Comparison of ENCODE assay signal across 8 cellular contexts in genomic region chr22:31106651-31107205, GRCh38. TPM values are rescaled to one million over a fixed set of nuclear protein-coding genes. Genes with fewer than 3 reads are reported as not detected.
A peak's percentile ranks its signal among the peaks of the same experiment; 100 is the strongest.
DNase-seq lines count a peak whose midpoint lies in the region; ATAC-seq and TF ChIP-seq lines count a peak whose summit lies in the region.

No MANE protein-coding gene starts in this region.

- CTCF ChIA-PET in WTC11 (lab: Charles Lee): interaction anchor here (0.6 to 9.1 kb wide), 32 partner anchors 9 to 343 kb away, joined by 3 to 363 read pairs (median 6); partner anchors contain the start of genes INPP5J, LIMK2, MORC2 and PIK3IP1

- intact Hi-C loops in psoas muscle (cut with DNase I): loop anchor here (5.0 to 10.0 kb wide), 3 partner anchors 41 to 168 kb away; no protein-coding TSS in a partner anchor

- POLR2A ChIA-PET in WTC11 (lab: Charles Lee): interaction anchor here (1.0 to 1.6 kb wide), 3 partner anchors 8 to 34 kb away, joined by 4 to 9 read pairs (median 4); partner anchors contain the start of genes PLA2G3 and SMTN

- H3K4me1 Mint-ChIP-seq in WTC11: peaks cover 18% of the 10 kb centered on the region
- H3K4me1 Mint-ChIP-seq in glutamatergic neuron (ENCODE audit: low read depth, unreplicated experiment): peaks cover 3% of the 10 kb centered on the region

- peak overlapping the region; percentile 76 for H3K4me3 ChIP-seq in psoas muscle

- H3K27me3 ChIP-seq in psoas muscle (ENCODE audit: insufficient read depth in 3 of 3, low read length in 2 of 3): no peaks in the 10 kb centered on the region

- H3K36me3 ChIP-seq in psoas muscle (ENCODE audit: insufficient read depth in 1 of 2, low read depth in 1 of 2): peaks cover 0 to 21% of the 10 kb centered on the region in 2 donors

- H3K9me3 ChIP-seq in psoas muscle: no peaks in the 10 kb centered on the region

- H3K4me3 Mint-ChIP-seq in WTC11 (peak overlapping the region; percentile 74), glutamatergic neuron (ENCODE audit: unreplicated experiment) (peak overlapping the region; percentile 91)

- DNase-seq in EL (peak; percentile 66), WTC11 (ENCODE audit: low spot score) (no peak), glutamatergic neuron (no peak), psoas muscle (no peak), NK-92 (lab: John Stamatoyannopoulos, UW; ENCODE audit: unreplicated experiment) (no peak)

- TF ChIP-seq CTCF in WTC11 (IDR thresholded peaks at IDR 0.05) (no peak), glutamatergic neuron (IDR thresholded peaks at IDR 0.05; ENCODE audit: partially characterized antibody, unreplicated experiment) (no peak), psoas muscle (IDR thresholded peaks at IDR 0.05) (no peak)

- H3K27me3 Mint-ChIP-seq in WTC11 (ENCODE audit: low read depth) (peaks cover 48% of the 10 kb centered on the region), glutamatergic neuron (ENCODE audit: unreplicated experiment) (peaks cover 14% of the 10 kb centered on the region)

- H3K9me3 Mint-ChIP-seq in WTC11 (no peaks in the 10 kb centered on the region), glutamatergic neuron (ENCODE audit: unreplicated experiment) (peaks cover 9% of the 10 kb centered on the region)

- H3K36me3 Mint-ChIP-seq in WTC11 (no peaks in the 10 kb centered on the region; the same call in 1 of the 2 replicates), glutamatergic neuron (ENCODE audit: unreplicated experiment) (no peaks in the 10 kb centered on the region)

- WGBS in psoas muscle, 3 donors: 40 to 54% (median 46%) methylated on average over 18 of the region's 18 CpGs

- ATAC-seq in WTC11 (no peak), psoas muscle (peak; percentile 2 to 15 (median 8)), HG03565 (IDR thresholded peaks at IDR 0.05; ENCODE audit: unreplicated experiment) (no peak), GM18861 (IDR thresholded peaks at IDR 0.05; ENCODE audit: unreplicated experiment) (no peak), HG03378 (IDR thresholded peaks at IDR 0.05; ENCODE audit: unreplicated experiment) (no peak)

- H3K27ac ChIP-seq in psoas muscle: peak overlapping the region; percentile 89

- H3K4me1 ChIP-seq in psoas muscle: peaks cover 23% of the 10 kb centered on the region

- H3K27ac Mint-ChIP-seq in WTC11 (no peak overlapping the region), glutamatergic neuron (ENCODE audit: unreplicated experiment) (peak overlapping the region; percentile 77)

TF ChIP-seq in WTC11, 78 proteins besides CTCF, POLR2A, EP300 and RAD21:
- TF ChIP-seq CBFB (CRISPR knock-in tag; IDR thresholded peaks at IDR 0.05; ENCODE audit: low read depth) (no peak), ATF3 (CRISPR knock-in tag; conservative IDR thresholded peaks at IDR 0.05) (no peak), CREM (CRISPR knock-in tag; IDR thresholded peaks at IDR 0.05) (no peak), OVOL2 (CRISPR knock-in tag; IDR thresholded peaks at IDR 0.05; ENCODE audit: borderline replicate concordance) (no peak), TEAD4 (CRISPR knock-in tag; IDR thresholded peaks at IDR 0.05) (no peak), GRHL2 (CRISPR knock-in tag; IDR thresholded peaks at IDR 0.05; ENCODE audit: insufficient replicate concordance, severe bottlenecking) (no peak), MYBL2 (CRISPR knock-in tag; IDR thresholded peaks at IDR 0.05) (no peak), ZNF425 (CRISPR knock-in tag; conservative IDR thresholded peaks at IDR 0.05) (no peak)
- TF ChIP-seq, protein P1, sequence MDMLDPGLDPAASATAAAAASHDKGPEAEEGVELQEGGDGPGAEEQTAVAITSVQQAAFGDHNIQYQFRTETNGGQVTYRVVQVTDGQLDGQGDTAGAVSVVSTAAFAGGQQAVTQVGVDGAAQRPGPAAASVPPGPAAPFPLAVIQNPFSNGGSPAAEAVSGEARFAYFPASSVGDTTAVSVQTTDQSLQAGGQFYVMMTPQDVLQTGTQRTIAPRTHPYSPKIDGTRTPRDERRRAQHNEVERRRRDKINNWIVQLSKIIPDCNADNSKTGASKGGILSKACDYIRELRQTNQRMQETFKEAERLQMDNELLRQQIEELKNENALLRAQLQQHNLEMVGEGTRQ (CRISPR knock-in tag; IDR thresholded peaks at IDR 0.05): no peak
- TF ChIP-seq, protein P2, sequence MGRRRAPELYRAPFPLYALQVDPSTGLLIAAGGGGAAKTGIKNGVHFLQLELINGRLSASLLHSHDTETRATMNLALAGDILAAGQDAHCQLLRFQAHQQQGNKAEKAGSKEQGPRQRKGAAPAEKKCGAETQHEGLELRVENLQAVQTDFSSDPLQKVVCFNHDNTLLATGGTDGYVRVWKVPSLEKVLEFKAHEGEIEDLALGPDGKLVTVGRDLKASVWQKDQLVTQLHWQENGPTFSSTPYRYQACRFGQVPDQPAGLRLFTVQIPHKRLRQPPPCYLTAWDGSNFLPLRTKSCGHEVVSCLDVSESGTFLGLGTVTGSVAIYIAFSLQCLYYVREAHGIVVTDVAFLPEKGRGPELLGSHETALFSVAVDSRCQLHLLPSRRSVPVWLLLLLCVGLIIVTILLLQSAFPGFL (CRISPR knock-in tag; IDR thresholded peaks at IDR 0.05; ENCODE audit: borderline replicate concordance): no peak

RNA-seq across cellular contexts. Expression of gene SELENOM, which starts 0.6 kb away (rescaled TPM):
- 16.3 to 24.6 TPM (median 22.6 TPM) in 3 replicates for total RNA-seq in WTC11 (2021)
- 40.9 TPM for total RNA-seq in glutamatergic neuron (ENCODE audit: unreplicated experiment)
- 10 to 100 TPM; 45.4 to 68.2 (median 52.3) TPM for total RNA-seq in psoas muscle
- polyA plus RNA-seq in psoas muscle: 10 to 100 TPM; 23.6 to 64.3 (median 44.0) TPM

RNA-seq across cellular contexts. Expression of gene INPP5J, which starts 16.0 kb away (rescaled TPM):
- 6.2 to 9.0 TPM (median 7.7 TPM) in 3 replicates for total RNA-seq in WTC11 (2021)
- 15.4 TPM for total RNA-seq in glutamatergic neuron (ENCODE audit: unreplicated experiment)
- total RNA-seq in psoas muscle: 1 to 10 TPM; 1.3 to 4.4 (median 2.5) TPM
- polyA plus RNA-seq in psoas muscle: under 1 TPM; 0.14 to 0.65 (median 0.36) TPM

RNA-seq across cellular contexts. Expression of gene SMTN, which starts 25.6 kb away (rescaled TPM):
- 28.1 to 34.5 TPM (median 32.8 TPM) in 3 replicates for total RNA-seq in WTC11 (2021)
- 13.3 TPM for total RNA-seq in glutamatergic neuron (ENCODE audit: unreplicated experiment)
- total RNA-seq in psoas muscle: 10 to 100 TPM; 33.6 to 79.3 (median 66.5) TPM
- 10 to 100 TPM; 23.0 to 43.4 (median 36.5) TPM for polyA plus RNA-seq in psoas muscle

RNA-seq across cellular contexts. Expression of gene PLA2G3, which starts 33.6 kb away (rescaled TPM):
- total RNA-seq in WTC11 (2021) (14.7 to 18.3 TPM (median 15.1 TPM) in 3 replicates), glutamatergic neuron (ENCODE audit: unreplicated experiment) (1.3 TPM), psoas muscle (not detected)
- polyA plus RNA-seq in psoas muscle: not detected

RNA-seq across cellular contexts. Expression of gene RNF185, which starts 53.3 kb away (rescaled TPM):
- 18.0 to 19.8 TPM (median 18.0 TPM) in 3 replicates for total RNA-seq in WTC11 (2021)
- total RNA-seq in glutamatergic neuron (ENCODE audit: unreplicated experiment): 27.4 TPM
- total RNA-seq in psoas muscle: 10 to 100 TPM; 18.7 to 38.7 (median 25.8) TPM
- 10 to 100 TPM; 16.9 to 26.7 (median 19.4) TPM for polyA plus RNA-seq in psoas muscle

Comparison
In these comparisons a context has a peak if more than half of its experiments do, and no peak if none do; other contexts are left out.
1. ATAC-seq: peak in psoas muscle (4 of 4); none in WTC11 (single experiment), HG03565 (single experiment), GM18861 (single experiment) and HG03378 (single experiment).